Comparison of ENCODE assay signal across 8 cellular contexts in genomic region chr2:21422050-21422449, GRCh38.
DNase-seq lines count a peak whose midpoint lies in the region; ATAC-seq and TF ChIP-seq lines count a peak whose summit lies in the region.

No MANE protein-coding gene starts in this region.

- H3K4me1 ChIP-seq in HAP-1 = no peaks in the 10 kb centered on the region

- POLR2A ChIA-PET in activated CD4-positive, alpha-beta T cell treated with anti-CD3 and anti-CD28 coated beads, Interleukin-2, amount 10 ng/mL, durations not matched to agents 7 days and 5 days (lab: Charles Lee) = no interaction called here

- peak overlapping the region; percentile 36 for H3K27ac Mint-ChIP-seq in activated CD4-positive, alpha-beta T cell treated with anti-CD3 and anti-CD28 coated beads, Interleukin-2, amount 10 ng/mL, durations not matched to agents 7 days and 5 days

- no peaks in the 10 kb centered on the region for H3K27me3 Mint-ChIP-seq in activated CD4-positive, alpha-beta T cell treated with anti-CD3 and anti-CD28 coated beads, Interleukin-2, amount 10 ng/mL, durations not matched to agents 7 days and 5 days

- CTCF ChIA-PET in activated CD4-positive, alpha-beta T cell treated with anti-CD3 and anti-CD28 coated beads, Interleukin-2, amount 10 ng/mL, durations not matched to agents 7 days and 5 days (lab: Charles Lee) = no interaction called here

- H3K36me3 Mint-ChIP-seq in activated CD4-positive, alpha-beta T cell treated with anti-CD3 and anti-CD28 coated beads, Interleukin-2, amount 10 ng/mL, durations not matched to agents 7 days and 5 days (ENCODE audit: low read depth) = no peaks in the 10 kb centered on the region

- H3K27me3 ChIP-seq in HAP-1 (ENCODE audit: low read depth) = no peaks in the 10 kb centered on the region

- ATAC-seq in GM18861 (IDR thresholded peaks at IDR 0.05; ENCODE audit: unreplicated experiment) = no peak
- ATAC-seq in HG02623 (IDR thresholded peaks at IDR 0.05; ENCODE audit: unreplicated experiment) = no peak

- H3K9me3 ChIP-seq in HAP-1 = no peaks in the 10 kb centered on the region

- no peaks in the 10 kb centered on the region for H3K4me1 Mint-ChIP-seq in activated CD4-positive, alpha-beta T cell treated with anti-CD3 and anti-CD28 coated beads, Interleukin-2, amount 10 ng/mL, durations not matched to agents 7 days and 5 days

- in situ Hi-C loops in HAP-1 (cut with MboI; ENCODE audit: low sequenced_read_pairs) = no loop called here

- no peaks in the 10 kb centered on the region for H3K36me3 ChIP-seq in HAP-1 (replicated peaks)

- peaks cover 4% of the 10 kb centered on the region for H3K9me3 Mint-ChIP-seq in activated CD4-positive, alpha-beta T cell treated with anti-CD3 and anti-CD28 coated beads, Interleukin-2, amount 10 ng/mL, durations not matched to agents 7 days and 5 days

- DNase-seq in activated CD4-positive, alpha-beta T cell treated with anti-CD3 and anti-CD28 coated beads, Interleukin-2, amount 10 ng/mL, durations not matched to agents 7 days and 5 days = no peak
- DNase-seq in activated CD4-positive, alpha-beta T cell treated with anti-CD3 and anti-CD28 coated beads, Interleukin-2, amount 50 U/mL, for 4 hours = no peak
- DNase-seq in HAP-1 (ENCODE audit: low spot score in 2 of 2) (peak; percentile 16 to 83), NCI-H82 treated with DMSO at 0.1 percent for 48 hours (lab: John Stamatoyannopoulos, UW; ENCODE audit: unreplicated experiment) (peak; percentile 7), fibroblast of villous mesenchyme (ENCODE audit: low read depth) (peak; percentile 11)
- DNase-seq in effector CD4-positive, alpha-beta T cell = no peak

- peak; percentile 29 for TF ChIP-seq CTCF in fibroblast of villous mesenchyme (IDR thresholded peaks at IDR 0.05; ENCODE audit: insufficient read depth, low read depth, low read length)

- no peak overlapping the region for H3K4me3 ChIP-seq in HAP-1
- no peak overlapping the region for H3K4me3 ChIP-seq in fibroblast of villous mesenchyme (ENCODE audit: low read depth, low read length)

- no peak overlapping the region for H3K4me3 Mint-ChIP-seq in activated CD4-positive, alpha-beta T cell treated with anti-CD3 and anti-CD28 coated beads, Interleukin-2, amount 10 ng/mL, durations not matched to agents 7 days and 5 days

Comparison
In these comparisons a context has a peak if more than half of its experiments do, and no peak if none do; other contexts are left out.
1. DNase-seq: peak in HAP-1 (2 of 2), NCI-H82 treated with DMSO at 0.1 percent for 48 hours (single experiment) and fibroblast of villous mesenchyme (single experiment); none in activated CD4-positive, alpha-beta T cell treated with anti-CD3 and anti-CD28 coated beads, Interleukin-2, amount 10 ng/mL, durations not matched to agents 7 days and 5 days (single experiment), activated CD4-positive, alpha-beta T cell treated with anti-CD3 and anti-CD28 coated beads, Interleukin-2, amount 50 U/mL, for 4 hours (0 of 2) and effector CD4-positive, alpha-beta T cell (single experiment).